ENCODE assay signal across 20 cellular contexts in the genomic region with DNA sequence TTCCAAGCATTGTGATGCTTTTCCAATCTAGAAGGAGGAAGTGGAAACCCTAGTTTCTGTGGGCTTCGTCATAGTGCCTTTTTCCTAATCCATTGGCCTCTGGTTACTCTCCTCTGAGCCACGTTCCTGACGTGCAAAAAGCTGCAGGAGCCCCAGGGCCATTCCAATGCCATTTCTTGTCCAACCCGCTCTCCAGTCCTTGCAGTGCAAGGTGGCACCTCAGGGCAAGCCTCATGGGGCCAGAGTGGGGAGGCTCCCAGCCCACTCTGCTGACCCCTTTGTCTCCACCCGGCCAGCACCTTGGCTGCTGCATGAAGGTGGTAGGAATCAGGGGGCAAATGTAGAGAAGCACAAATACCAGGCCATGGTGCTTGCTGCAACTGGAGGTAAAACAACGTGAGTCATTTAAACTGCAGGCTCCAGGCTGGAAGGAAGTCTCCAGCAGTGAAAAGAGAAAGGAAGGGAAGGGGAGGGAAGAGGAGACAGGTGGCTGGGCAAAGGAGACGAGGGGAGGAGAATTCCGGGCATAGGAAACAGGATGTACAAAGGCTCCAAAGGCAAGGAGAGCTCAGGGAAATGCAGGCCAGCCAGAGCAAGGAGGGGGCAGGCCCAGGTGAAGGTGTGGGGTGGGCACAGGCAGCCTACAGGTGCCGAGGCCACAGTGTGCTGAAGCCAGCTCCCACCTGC.
DNase-seq lines count a peak whose midpoint lies in the region; ATAC-seq and TF ChIP-seq lines count a peak whose summit lies in the region.
"Had no signal": no experiment of that assay in that cellular context is flagged by ENCODE, and none has a peak within 500 bp of the region (broad histone marks: within the 10 kb centered on the region; RNA-seq: fewer than 3 reads in every experiment).

No MANE protein-coding gene starts in this region.

- no peak for TF ChIP-seq CTCF in H9 (conservative IDR thresholded peaks at IDR 0.05)
- no peak for TF ChIP-seq CTCF in lower lobe of right lung (IDR thresholded peaks at IDR 0.05)

- no peak overlapping the region for H2AFZ ChIP-seq in H9 (ENCODE audit: low read length)

- no peaks in the 10 kb centered on the region for H3K36me3 ChIP-seq in lower lobe of right lung
- H3K36me3 ChIP-seq: cardiac muscle cell, esophagus muscularis mucosa, vagina had no signal

- H2AK5ac ChIP-seq in H9 (ENCODE audit: insufficient read length, low read length) = no peak overlapping the region

- H3K27me3 ChIP-seq in H9 (ENCODE audit: insufficient read depth, low read length) (peaks cover 38% of the 10 kb centered on the region; the same call in 1 of the 2 replicates), lower lobe of right lung (ENCODE audit: low read depth) (peaks cover 22% of the 10 kb centered on the region)
- H3K27me3 ChIP-seq: esophagus muscularis mucosa, vagina had no signal

- H4K5ac ChIP-seq in H9 (ENCODE audit: insufficient read length, low read depth, low read length) = no peak overlapping the region

- CTCF ChIA-PET in activated CD8-positive, alpha-beta memory T cell treated with anti-CD3 and anti-CD28 coated beads, Interleukin-2, amount 10 ng/mL, durations not matched to agents 7 days and 5 days (lab: Charles Lee) = interaction anchor here (0.6 kb wide), 1 partner anchor 32 kb away, joined by 3 read pairs; no protein-coding TSS in a partner anchor

- no peak overlapping the region for H3K14ac ChIP-seq in H9 (ENCODE audit: insufficient read depth, low read length)

- H2BK15ac ChIP-seq in H9 (ENCODE audit: low read depth, low read length) = no peak overlapping the region

- no peak overlapping the region for H2BK20ac ChIP-seq in H9 (ENCODE audit: low read depth, low read length, poor library complexity, severe bottlenecking)

- peak overlapping the region; percentile 75 for H3K18ac ChIP-seq in H9 (ENCODE audit: insufficient read length, low read depth, low read length)

- no peak overlapping the region for H3K4ac ChIP-seq in H9 (ENCODE audit: low read depth, low read length)

- H3K4me1 ChIP-seq in H9 (ENCODE audit: insufficient read depth, low read length) = peaks cover 29% of the 10 kb centered on the region; the same call in 1 of the 2 replicates
- H3K4me1 ChIP-seq in lower lobe of right lung = no peaks in the 10 kb centered on the region
- H3K4me1 ChIP-seq: psoas muscle, vagina had no signal

- no peak overlapping the region for H2BK120ac ChIP-seq in H9 (ENCODE audit: low read depth, low read length, poor library complexity, severe bottlenecking)

- intact Hi-C loops in lower lobe of right lung (cut with DNase I) = no loop called here

- peaks cover 90% of the 10 kb centered on the region for H3K27me3 Mint-ChIP-seq in H9 (ENCODE audit: low read depth)
- H3K27me3 Mint-ChIP-seq in activated CD8-positive, alpha-beta memory T cell treated with anti-CD3 and anti-CD28 coated beads, Interleukin-2, amount 10 ng/mL, durations not matched to agents 7 days and 5 days = peaks cover 4% of the 10 kb centered on the region

- peaks cover 4 to 8% (median 4%) of the 10 kb centered on the region in 3 experiments for H3K36me3 Mint-ChIP-seq in H9 (ENCODE audit: insufficient read depth in 1 of 3, low read depth in 3 of 3)
- no peaks in the 10 kb centered on the region for H3K36me3 Mint-ChIP-seq in activated CD8-positive, alpha-beta memory T cell treated with anti-CD3 and anti-CD28 coated beads, Interleukin-2, amount 10 ng/mL, durations not matched to agents 7 days and 5 days

- H4K91ac ChIP-seq in H9 (ENCODE audit: insufficient read length, low read depth, low read length) = no peak overlapping the region

- H2BK12ac ChIP-seq in H9 (ENCODE audit: insufficient read length, low read depth, low read length) = no peak overlapping the region

- no peak overlapping the region for H2BK5ac ChIP-seq in H9 (ENCODE audit: insufficient read length, low read length)

- no peaks in the 10 kb centered on the region for H3K79me2 ChIP-seq in H9 (ENCODE audit: insufficient read depth, low read length)

- peak overlapping the region; percentile 13 for H3K4me2 ChIP-seq in H9 (ENCODE audit: insufficient read depth, insufficient read length, low read length)

- H3K4me1 Mint-ChIP-seq in H9 = peaks cover 43 to 50% of the 10 kb centered on the region in 2 experiments
- peaks cover 8% of the 10 kb centered on the region for H3K4me1 Mint-ChIP-seq in activated CD8-positive, alpha-beta memory T cell treated with anti-CD3 and anti-CD28 coated beads, Interleukin-2, amount 10 ng/mL, durations not matched to agents 7 days and 5 days

- H3K23ac ChIP-seq in H9 (ENCODE audit: insufficient read length, low read depth, low read length) = no peak overlapping the region

- peak overlapping the region in 1 of 2 experiments; percentile 59; a peak in 3 of 5 replicates for H3K4me3 Mint-ChIP-seq in H9
- no peak overlapping the region for H3K4me3 Mint-ChIP-seq in activated CD8-positive, alpha-beta memory T cell treated with anti-CD3 and anti-CD28 coated beads, Interleukin-2, amount 10 ng/mL, durations not matched to agents 7 days and 5 days
- H3K4me3 Mint-ChIP-seq: activated CD4-positive, alpha-beta T cell treated with anti-CD3 and anti-CD28 coated beads, Interleukin-2, amount 10 ng/mL, durations not matched to agents 24 days and 14 days; nephron progenitor cell had no signal

- no peaks in the 10 kb centered on the region for H3K79me1 ChIP-seq in H9 (ENCODE audit: insufficient read depth, low read depth, low read length, poor library complexity, severe bottlenecking)

- H3K9me3 Mint-ChIP-seq in H9 = peaks cover 3 to 7% of the 10 kb centered on the region in 2 experiments; a peak in 2 of 5 replicates
- H3K9me3 Mint-ChIP-seq in activated CD8-positive, alpha-beta memory T cell treated with anti-CD3 and anti-CD28 coated beads, Interleukin-2, amount 10 ng/mL, durations not matched to agents 7 days and 5 days (ENCODE audit: low read depth) = no peaks in the 10 kb centered on the region
- H3K9me3 Mint-ChIP-seq: activated CD4-positive, alpha-beta T cell treated with anti-CD3 and anti-CD28 coated beads, Interleukin-2, amount 10 ng/mL, durations not matched to agents 24 days and 14 days; nephron progenitor cell had no signal

- peak; percentile 77 for DNase-seq in DMS153 (lab: John Stamatoyannopoulos, UW)
- DNase-seq in H9 = peak; percentile 89
- DNase-seq in NCI-H748 (lab: John Stamatoyannopoulos, UW; ENCODE audit: unreplicated experiment) = peak; percentile 56
- peak; percentile 76 for DNase-seq in iPS-NIHi11 (ENCODE audit: low spot score)
- DNase-seq in activated CD8-positive, alpha-beta memory T cell treated with anti-CD3 and anti-CD28 coated beads, Interleukin-2, amount 10 ng/mL, durations not matched to agents 7 days and 5 days = no peak
- DNase-seq in lower lobe of right lung = no peak
- DNase-seq in dermis blood vessel endothelial cell = no peak
- DNase-seq: activated CD4-positive, alpha-beta T cell treated with anti-CD3 and anti-CD28 coated beads, Interleukin-2, amount 10 ng/mL, durations not matched to agents 24 days and 14 days; activated CD8-positive, alpha-beta memory T cell treated with anti-CD3 and anti-CD28 coated beads, Interleukin-2, amount 50 U/mL, for 48 hours; activated gamma-delta T cell; amniotic stem cell; NCI-H1694; nephron progenitor cell; small intestine; stimulated activated CD4-positive, alpha-beta T cell treated with anti-CD3 and anti-CD28 coated beads, Interleukin-4, amount 100 ng/mL, for 1 hour had no signal

- H3K4me3 ChIP-seq in lower lobe of right lung = no peak overlapping the region
- H3K4me3 ChIP-seq: cardiac muscle cell, esophagus muscularis mucosa, psoas muscle, vagina had no signal

- no peak overlapping the region for H3T11ph ChIP-seq in H9 (ENCODE audit: low read length)

- H3K23me2 ChIP-seq in H9 (ENCODE audit: insufficient read length, low read depth, low read length, poor library complexity, severe bottlenecking) = no peaks in the 10 kb centered on the region

- peak overlapping the region; percentile 58 for H3K56ac ChIP-seq in H9 (ENCODE audit: insufficient read length, low read depth, low read length)

- no CpG with 5 or more reads among the region's 9 CpGs for WGBS in H9 (ENCODE audit: extremely low coverage, insufficient read length, low lambda C conversion rate)

- H3K9me3 ChIP-seq in H9 (ENCODE audit: control insufficient read depth, low read depth, low read length) (no peaks in the 10 kb centered on the region), lower lobe of right lung (no peaks in the 10 kb centered on the region)
- H3K9me3 ChIP-seq: esophagus muscularis mucosa, psoas muscle, vagina had no signal

- H3K27ac ChIP-seq in H9 (ENCODE audit: insufficient read length, low read depth, low read length) (peak overlapping the region; percentile 55), lower lobe of right lung (no peak overlapping the region)
- H3K27ac ChIP-seq: cardiac muscle cell, esophagus muscularis mucosa, psoas muscle, vagina had no signal

- no peaks in the 10 kb centered on the region for H4K20me1 ChIP-seq in H9 (ENCODE audit: control insufficient read depth, insufficient read depth, insufficient read length)

- ATAC-seq in GM18520 (IDR thresholded peaks at IDR 0.05; ENCODE audit: unreplicated experiment) = no peak
- no peak for ATAC-seq in activated CD8-positive, alpha-beta memory T cell treated with anti-CD3 and anti-CD28 coated beads, Interleukin-2, amount 10 ng/mL, durations not matched to agents 7 days and 5 days
- ATAC-seq in lower lobe of right lung = no peak
- ATAC-seq: psoas muscle had no signal

- no peak overlapping the region for H4K8ac ChIP-seq in H9 (replicated peaks; ENCODE audit: insufficient read length, low read depth, low read length)

- H3K9ac ChIP-seq in H9 (ENCODE audit: extremely low read depth, insufficient read length, low read length) = no peak overlapping the region

- H3K27ac Mint-ChIP-seq in H9 = peak overlapping the region in 2 of 3 experiments; percentile 3 to 90; a peak in 3 of 7 replicates
- H3K27ac Mint-ChIP-seq in activated CD8-positive, alpha-beta memory T cell treated with anti-CD3 and anti-CD28 coated beads, Interleukin-2, amount 10 ng/mL, durations not matched to agents 7 days and 5 days = no peak overlapping the region
- H3K27ac Mint-ChIP-seq: activated CD4-positive, alpha-beta T cell treated with anti-CD3 and anti-CD28 coated beads, Interleukin-2, amount 10 ng/mL, durations not matched to agents 24 days and 14 days; nephron progenitor cell had no signal

Comparison
In these comparisons a context has a peak if more than half of its experiments do, and no peak if none do; other contexts are left out.
1. DNase-seq: peak in DMS153 (single experiment), H9 (single experiment), NCI-H748 (single experiment) and iPS-NIHi11 (single experiment); none in activated CD8-positive, alpha-beta memory T cell treated with anti-CD3 and anti-CD28 coated beads, Interleukin-2, amount 10 ng/mL, durations not matched to agents 7 days and 5 days (single experiment), lower lobe of right lung (single experiment) and dermis blood vessel endothelial cell (single experiment).